In genomic region chr6:28789553-28790083, GRCh38 we compare ENCODE assay signal across 8 cellular contexts.
DNase-seq lines count a peak whose midpoint lies in the region; ATAC-seq, FAIRE-seq and TF ChIP-seq lines count a peak whose summit lies in the region.

No MANE protein-coding gene starts in this region.

- peak overlapping the region; percentile 34; the same call in 1 of the 2 replicates for H3K9ac ChIP-seq in OCI-LY3 (ENCODE audit: low read length)

- TF ChIP-seq POLR2A in breast epithelium (IDR thresholded peaks at IDR 0.05) (no peak), Peyer's patch (IDR thresholded peaks at IDR 0.05) (no peak)

- no TSS peak for BruUV-seq in A673 (replicated peaks; lab: Mats Ljungman, UMichigan)

- no peaks in the 10 kb centered on the region for H3K9me3 ChIP-seq in A673 (ENCODE audit: low read depth, low read length, poor library complexity, severe bottlenecking)
- no peaks in the 10 kb centered on the region for H3K9me3 ChIP-seq in OCI-LY3 (ENCODE audit: insufficient read depth, low read length)
- no peaks in the 10 kb centered on the region for H3K9me3 ChIP-seq in breast epithelium
- peaks cover 0 to 11% (median 0%) of the 10 kb centered on the region in 4 donors for H3K9me3 ChIP-seq in Peyer's patch

- no peak overlapping the region for H3K27ac Mint-ChIP-seq in nephron

- no peak for TF ChIP-seq CTCF in A673 (conservative IDR thresholded peaks at IDR 0.05; ENCODE audit: low read depth, low read length)
- TF ChIP-seq CTCF in OCI-LY3 (IDR thresholded peaks at IDR 0.05; ENCODE audit: low read depth, low read length), result no peak
- no peak for TF ChIP-seq CTCF in breast epithelium (IDR thresholded peaks at IDR 0.05)
- TF ChIP-seq CTCF in nephron (IDR thresholded peaks at IDR 0.05; ENCODE audit: unreplicated experiment in 3 of 3), result no peak
- TF ChIP-seq CTCF in Peyer's patch (IDR thresholded peaks at IDR 0.05), result no peak

- H3K36me3 ChIP-seq in A673 (ENCODE audit: insufficient read depth, low read length, poor library complexity, severe bottlenecking), result no peaks in the 10 kb centered on the region
- no peaks in the 10 kb centered on the region for H3K36me3 ChIP-seq in OCI-LY3 (replicated peaks; ENCODE audit: low read depth, low read length)
- no peaks in the 10 kb centered on the region for H3K36me3 ChIP-seq in breast epithelium
- no peaks in the 10 kb centered on the region for H3K36me3 ChIP-seq in Peyer's patch

- H3K4me1 ChIP-seq in A673 (ENCODE audit: insufficient read depth, low read length, poor library complexity, severe bottlenecking) (peaks cover 6% of the 10 kb centered on the region), OCI-LY3 (ENCODE audit: low read length) (no peaks in the 10 kb centered on the region), breast epithelium (no peaks in the 10 kb centered on the region), Peyer's patch (no peaks in the 10 kb centered on the region)

- H3K4me1 Mint-ChIP-seq in nephron, result peaks cover 22% of the 10 kb centered on the region

- peak overlapping the region; percentile 80 to 92 (median 89) for H3K4me3 Mint-ChIP-seq in nephron

- peaks cover 100% of the 10 kb centered on the region for H3K27me3 Mint-ChIP-seq in nephron (ENCODE audit: low read depth)

- POLR2A ChIA-PET in A673 (lab: Charles Lee; ENCODE audit: low non-redundant PET), result no interaction called here

- peaks cover 17% of the 10 kb centered on the region for H3K27me3 ChIP-seq in A673 (replicated peaks; ENCODE audit: insufficient read depth, low read depth, low read length, poor library complexity)
- H3K27me3 ChIP-seq in OCI-LY3 (ENCODE audit: low read depth, low read length), result peaks cover 1% of the 10 kb centered on the region; the same call in 1 of the 2 replicates
- peaks cover 0 to 97% of the 10 kb centered on the region in 2 donors for H3K27me3 ChIP-seq in breast epithelium
- peaks cover 0 to 20% of the 10 kb centered on the region in 2 donors for H3K27me3 ChIP-seq in Peyer's patch

- no peak for ATAC-seq in HG02870 (IDR thresholded peaks at IDR 0.05; ENCODE audit: unreplicated experiment)

- peak overlapping the region; percentile 66 for H3K4me3 ChIP-seq in A673 (ENCODE audit: low read depth, low read length, poor library complexity, severe bottlenecking)
- H3K4me3 ChIP-seq in OCI-LY3 (ENCODE audit: low read length), result peak overlapping the region; percentile 83
- H3K4me3 ChIP-seq in breast epithelium, result peak overlapping the region in 2 of 3 donors; percentile 19 to 20
- peak overlapping the region in 1 of 4 donors; percentile 29 for H3K4me3 ChIP-seq in Peyer's patch

- CTCF ChIA-PET in A673 (lab: Charles Lee), result interaction anchor here (0.6 kb wide), 1 partner anchor 146 kb away, joined by 6 read pairs; no protein-coding TSS in a partner anchor

- peak overlapping the region; percentile 97 for H3K4me2 ChIP-seq in OCI-LY3 (ENCODE audit: low read length)

- H3K27ac ChIP-seq in A673 (ENCODE audit: low read depth, low read length, poor library complexity, severe bottlenecking) (no peak overlapping the region), OCI-LY3 (ENCODE audit: low read length) (no peak overlapping the region), breast epithelium (no peak overlapping the region), Peyer's patch (no peak overlapping the region)

- no peaks in the 10 kb centered on the region for H4K20me1 ChIP-seq in OCI-LY3 (ENCODE audit: insufficient read depth, low read length)

- no peaks in the 10 kb centered on the region for H3K36me3 Mint-ChIP-seq in nephron (ENCODE audit: low read depth)

- peaks cover 14% of the 10 kb centered on the region for H3K9me3 Mint-ChIP-seq in nephron

- H2AFZ ChIP-seq in OCI-LY3 (ENCODE audit: low read depth, low read length), result no peak overlapping the region

- peak; percentile 89 for DNase-seq in A673 (ENCODE audit: low spot score)
- DNase-seq in GM19239 (ENCODE audit: insufficient read length, low spot score), result no peak
- no peak for DNase-seq in breast epithelium (ENCODE audit: low spot score in 2 of 2)
- DNase-seq in NCI-H345 treated with DMSO at 0.1 percent for 48 hours (lab: John Stamatoyannopoulos, UW; ENCODE audit: unreplicated experiment), result no peak
- DNase-seq in Peyer's patch, result no peak

- intact Hi-C loops in A673 (cut with micrococcal nuclease; ENCODE audit: unreplicated experiment) (no loop called here), breast epithelium (cut with DNase I; ENCODE audit: low total_unique reads) (no loop called here)

- H3K79me2 ChIP-seq in OCI-LY3 (ENCODE audit: low read length), result no peaks in the 10 kb centered on the region

- FAIRE-seq in GM19239 (lab: Jason Lieb, UNC), result peak; percentile 42
